ENCODE assay signal across 30 cellular contexts in genomic region chr7:74063223-74063641, GRCh38. TPM values are rescaled to one million over a fixed set of nuclear protein-coding genes. Genes with fewer than 3 reads are reported as not detected.
DNase-seq lines count a peak whose midpoint lies in the region; ATAC-seq, FAIRE-seq and TF ChIP-seq lines count a peak whose summit lies in the region.
"Had no signal": no experiment of that assay in that cellular context is flagged by ENCODE, and none has a peak within 500 bp of the region (broad histone marks: within the 10 kb centered on the region; RNA-seq: fewer than 3 reads in every experiment).

No MANE protein-coding gene starts in this region.

- ATAC-seq in heart right ventricle (no peak), HepG2 (peak; percentile 26; the same call in 2 of the 3 replicates), HG02678 (IDR thresholded peaks at IDR 0.05; ENCODE audit: unreplicated experiment) (no peak), GM18502 (IDR thresholded peaks at IDR 0.05; ENCODE audit: poor library complexity, unreplicated experiment) (no peak)
- ATAC-seq: A549, foreskin keratinocyte, left lobe of liver had no signal

- H3K27ac ChIP-seq in right atrium auricular region (peak overlapping the region; percentile 30 to 40), heart right ventricle (peak overlapping the region in 2 of 10 donors; percentile 80 to 88), HepG2 (ENCODE audit: extremely low read length, insufficient read depth, low read length) (no peak overlapping the region), tibial artery (peak overlapping the region; percentile 84 to 87)
- H3K27ac ChIP-seq: foreskin keratinocyte had no signal

- H3K27me3 ChIP-seq in right atrium auricular region (no peaks in the 10 kb centered on the region), heart right ventricle (no peaks in the 10 kb centered on the region), HepG2 (ENCODE audit: control insufficient read depth in 1 of 2, insufficient read depth in 2 of 2, low read length in 2 of 2) (peaks cover 3 to 13% of the 10 kb centered on the region in 2 experiments; a peak in 2 of 5 replicates), tibial artery (no peaks in the 10 kb centered on the region)
- H3K27me3 ChIP-seq: ovary had no signal

- no TSS peak for BruUV-seq in HepG2 (replicated peaks; lab: Mats Ljungman, UMichigan)

- in situ Hi-C loops in HepG2 (cut with HindIII; ENCODE audit: extremely low pct_ligation_motif_present, low pct_unique_long_range_greater_than_20kb): loop anchor here (10.0 kb wide), 1 partner anchor 342 kb away; no protein-coding TSS in a partner anchor

- FAIRE-seq in HepG2 (lab: Jason Lieb, UNC): no peak
- FAIRE-seq: A549, colon, H54 had no signal

- POLR2A ChIA-PET in HepG2 (lab: Yijun Ruan, JAX): no interaction called here

- intact Hi-C loops in heart right ventricle (cut with DNase I): loop anchor here in 2 of 10 donors (10.0 kb wide), 3 partner anchors 112 to 342 kb away; partner anchors contain the start of gene EIF4H (in 1 of the 2)
- intact Hi-C loops in HepG2 (cut with micrococcal nuclease; ENCODE audit: unreplicated experiment): no loop called here
- intact Hi-C loops in tibial artery (cut with DNase I; ENCODE audit: low total_unique reads): no loop called here

- no peak overlapping the region for H3K4me3 ChIP-seq in right atrium auricular region
- no peak overlapping the region for H3K4me3 ChIP-seq in heart right ventricle
- peak overlapping the region in 2 of 3 experiments; percentile 31 to 48; a peak in 3 of 6 replicates for H3K4me3 ChIP-seq in HepG2 (replicated peaks in 1 of 3; ENCODE audit: insufficient read depth in 1 of 3, low read depth in 2 of 3, low read length in 3 of 3)
- no peak overlapping the region for H3K4me3 ChIP-seq in tibial artery
- H3K4me3 ChIP-seq: A549, ovary had no signal

- peaks cover 54% of the 10 kb centered on the region for H3K36me3 ChIP-seq in right atrium auricular region
- H3K36me3 ChIP-seq in heart right ventricle: peaks cover 0 to 71% (median 0%) of the 10 kb centered on the region in 9 donors
- no peaks in the 10 kb centered on the region for H3K36me3 ChIP-seq in HepG2 (replicated peaks in 1 of 2; ENCODE audit: control insufficient read depth in 1 of 2, insufficient read depth in 2 of 2, low read length in 2 of 2)
- H3K36me3 ChIP-seq in tibial artery: peaks cover 64 to 88% (median 75%) of the 10 kb centered on the region in 3 donors
- H3K36me3 ChIP-seq: ovary had no signal

- H4K20me1 ChIP-seq in HepG2 (ENCODE audit: insufficient read depth, low read length): no peaks in the 10 kb centered on the region

- WGBS in heart right ventricle, 2 donors: 87 to 93% methylated on average over 14 of the region's 14 CpGs
- 40% methylated on average over 1 of the region's 14 CpGs for WGBS in HepG2 (ENCODE audit: low lambda C conversion rate)

- H3K27ac Mint-ChIP-seq in chondrocyte (ENCODE audit: unreplicated experiment): peak overlapping the region; percentile 90
- H3K27ac Mint-ChIP-seq: activated T-cell treated with anti-CD3 and anti-CD28 coated beads, Interleukin-2, amount 50 U/mL, for 24 hours; nephron; T-helper 2 cell treated with Interferon-gamma antibody and Interleukin-4, amounts not matched to agents 5 μg/mL and 100 μg/mL, for 36 hours; type B pancreatic cell had no signal

- H3K9me3 Mint-ChIP-seq in chondrocyte (ENCODE audit: low read depth): no peaks in the 10 kb centered on the region
- H3K9me3 Mint-ChIP-seq: activated T-cell treated with anti-CD3 and anti-CD28 coated beads, Interleukin-2, amount 50 U/mL, for 24 hours; CD8-positive, alpha-beta memory T cell; nephron; T-helper 2 cell treated with Interferon-gamma antibody and Interleukin-4, amounts not matched to agents 5 μg/mL and 100 μg/mL, for 36 hours; type B pancreatic cell had no signal

- TF ChIP-seq POLR2A in HepG2 (IDR thresholded peaks at IDR 0.05; ENCODE audit: insufficient read depth in 1 of 2, low read depth in 2 of 2, low read length in 2 of 2): no peak

- H2AFZ ChIP-seq in HepG2 (ENCODE audit: low read length): peak overlapping the region; percentile 34

- peak overlapping the region; percentile 34; the same call in 1 of the 2 replicates for H3K9ac ChIP-seq in HepG2 (ENCODE audit: insufficient read depth, low read depth, low read length)

- no peaks in the 10 kb centered on the region for H3K79me2 ChIP-seq in HepG2 (ENCODE audit: insufficient read depth, low read length)

- H3K4me3 Mint-ChIP-seq in chondrocyte (ENCODE audit: unreplicated experiment): no peak overlapping the region
- H3K4me3 Mint-ChIP-seq: activated T-cell treated with anti-CD3 and anti-CD28 coated beads, Interleukin-2, amount 50 U/mL, for 24 hours; brain; nephron; T-helper 2 cell treated with Interferon-gamma antibody and Interleukin-4, amounts not matched to agents 5 μg/mL and 100 μg/mL, for 36 hours; type B pancreatic cell had no signal

- TF ChIP-seq CTCF in right atrium auricular region (IDR thresholded peaks at IDR 0.05) (no peak), heart right ventricle (IDR thresholded peaks at IDR 0.05) (no peak), chondrocyte (IDR thresholded peaks at IDR 0.05) (no peak), HepG2 (CRISPR knock-in tag; IDR thresholded peaks at IDR 0.05) (0 out of 2 replicates have a peak, but pooled peaks have one; percentile 6), tibial artery (IDR thresholded peaks at IDR 0.05) (no peak)

- DNase-seq in right atrium auricular region (ENCODE audit: low spot score): no peak
- DNase-seq in heart right ventricle: no peak
- no peak for DNase-seq in chondrocyte (ENCODE audit: low spot score)
- no peak for DNase-seq in HepG2 (ENCODE audit: low spot score)
- DNase-seq in tibial artery: peak in 1 of 2 donors; percentile 73
- no peak for DNase-seq in NK-92 (lab: John Stamatoyannopoulos, UW; ENCODE audit: unreplicated experiment)
- DNase-seq: activated CD4-positive, alpha-beta T cell treated with anti-CD3 and anti-CD28 coated beads for 4 hours; activated CD8-positive, alpha-beta memory T cell treated with anti-CD3 and anti-CD28 coated beads for 24 hours; activated gamma-delta T cell treated with Interleukin-2 at 50 U/mL for 16 hours; activated T-cell treated with anti-CD3 and anti-CD28 coated beads, Interleukin-2, amount 50 U/mL, for 24 hours; AML-193; CD8-positive, alpha-beta memory T cell; effector memory CD4-positive, alpha-beta T cell; foreskin keratinocyte; NCI-H1436; NCI-H345; NCI-H774; retina; stimulated activated CD4-positive, alpha-beta T cell treated with anti-CD3 and anti-CD28 coated beads, Interleukin-2, amount 100 ng/mL, for 24 hours had no signal

- H3K36me3 Mint-ChIP-seq in chondrocyte (ENCODE audit: low read depth): peaks cover 53% of the 10 kb centered on the region
- H3K36me3 Mint-ChIP-seq: brain; CD8-positive, alpha-beta memory T cell; type B pancreatic cell had no signal

- TF ChIP-seq EP300 in HepG2 (IDR thresholded peaks at IDR 0.05; ENCODE audit: low read depth in 2 of 2, low read length in 2 of 2) (no peak), HepG2 (CRISPR knock-in tag; IDR thresholded peaks at IDR 0.05; ENCODE audit: borderline replicate concordance) (no peak)

- H3K4me1 Mint-ChIP-seq in chondrocyte (ENCODE audit: low read depth): peaks cover 25% of the 10 kb centered on the region
- H3K4me1 Mint-ChIP-seq: brain, nephron had no signal

- CTCF ChIA-PET in HepG2 (lab: Yijun Ruan, JAX; ENCODE audit: low intra/inter-chr PET ratio, low total read pairs): no interaction called here

- H3K4me1 ChIP-seq in right atrium auricular region: peaks cover 0 to 23% of the 10 kb centered on the region in 2 donors
- peaks cover 0 to 14% (median 8%) of the 10 kb centered on the region in 9 donors for H3K4me1 ChIP-seq in heart right ventricle
- peaks cover 39% of the 10 kb centered on the region for H3K4me1 ChIP-seq in HepG2 (ENCODE audit: insufficient read depth, low read length)
- peaks cover 0 to 48% (median 35%) of the 10 kb centered on the region in 4 donors for H3K4me1 ChIP-seq in tibial artery
- H3K4me1 ChIP-seq: foreskin keratinocyte had no signal

- no peak for TF ChIP-seq RAD21 in HepG2 (CRISPR knock-in tag; IDR thresholded peaks at IDR 0.05)

- no peaks in the 10 kb centered on the region for H3K9me3 ChIP-seq in right atrium auricular region
- no peaks in the 10 kb centered on the region for H3K9me3 ChIP-seq in heart right ventricle
- H3K9me3 ChIP-seq in HepG2 (ENCODE audit: low read length): no peaks in the 10 kb centered on the region
- H3K9me3 ChIP-seq in tibial artery: no peaks in the 10 kb centered on the region
- H3K9me3 ChIP-seq: A549, ovary had no signal

- no peaks in the 10 kb centered on the region for H3K27me3 Mint-ChIP-seq in chondrocyte (ENCODE audit: low read depth)
- H3K27me3 Mint-ChIP-seq: activated T-cell treated with anti-CD3 and anti-CD28 coated beads, Interleukin-2, amount 50 U/mL, for 24 hours had no signal

- peak overlapping the region; percentile 58 for H3K4me2 ChIP-seq in HepG2 (ENCODE audit: low read depth, low read length)

RNA-seq across cellular contexts. Expression of gene LIMK1, which starts 20.4 kb away (rescaled TPM):
- total RNA-seq in right atrium auricular region (10 to 100 TPM in 1 of 2 donors, 1 to 10 TPM in 1; 9.4 to 14.7 TPM), heart right ventricle (10 to 100 TPM in 5 of 10 donors, 1 to 10 TPM in 5; 6.1 to 17.3 (median 9.9) TPM), chondrocyte (39.1 to 46.5 TPM (median 41.5 TPM) in 3 replicates), HepG2 (2016; rRNA removed; fragmentation: Illumina TruSeq; extraction: Trizol) (8.2 and 8.9 TPM in 2 replicates)
- polyA plus RNA-seq in heart right ventricle (1 to 10 TPM; 5.0 to 6.6 TPM), HepG2 (2011; rRNA removed) (18.8 and 22.5 TPM in 2 replicates)
- 4.6 and 5.6 TPM in 2 replicates for total RNA-seq in HepG2 (2016; cell fraction: cytosol; rRNA removed; fragmentation: Illumina TruSeq; extraction: Trizol; ENCODE audit: low read depth)
- total RNA-seq in HepG2 (2016; cell fraction: insoluble cytoplasmic fraction; rRNA removed; fragmentation: Illumina TruSeq; extraction: Trizol): 6.7 and 8.6 TPM in 2 replicates
- total RNA-seq in HepG2 (2016; cell fraction: membrane; rRNA removed; fragmentation: Illumina TruSeq; extraction: Trizol): 16.3 and 16.4 TPM in 2 replicates
- total RNA-seq in HepG2 (2016; cell fraction: nucleus; rRNA removed; fragmentation: Illumina TruSeq; extraction: Trizol): 6.6 TPM in 2 replicates
- 12.2 and 13.7 TPM in 2 replicates for polyA plus RNA-seq in HepG2 (2011; cell fraction: cytosol; rRNA removed)
- 28.7 and 31.1 TPM in 2 replicates for polyA plus RNA-seq in HepG2 (2011; cell fraction: nucleus; rRNA removed)
- polyA plus RNA-seq in HepG2 (2012): 8.3 and 10.9 TPM in 2 replicates
- polyA plus RNA-seq in HepG2 (2016; cell fraction: cytosol; fragmentation: Illumina TruSeq; extraction: Trizol; ENCODE audit: low read depth): 7.5 and 8.7 TPM in 2 replicates
- 10.6 and 14.3 TPM in 2 replicates for polyA plus RNA-seq in HepG2 (2016; cell fraction: insoluble cytoplasmic fraction; fragmentation: Illumina TruSeq; extraction: Trizol; ENCODE audit: low read depth)
- 18.8 and 20.9 TPM in 2 replicates for polyA plus RNA-seq in HepG2 (2016; cell fraction: membrane; fragmentation: Illumina TruSeq; extraction: Trizol; ENCODE audit: low read depth)
- polyA plus RNA-seq in HepG2 (2016; cell fraction: nucleus; fragmentation: Illumina TruSeq; extraction: Trizol; ENCODE audit: insufficient read depth, low read depth): 14.4 and 15.5 TPM in 2 replicates
- 36.5 and 57.3 TPM in 2 replicates for polyA minus RNA-seq in HepG2 (2011; rRNA and poly(A)+ RNA removed; ENCODE audit: low replicate concordance)
- 10.0 and 11.6 TPM in 2 replicates for polyA minus RNA-seq in HepG2 (2011; cell fraction: cytosol; rRNA and poly(A)+ RNA removed)
- 4.1 and 4.8 TPM in 2 replicates for polyA minus RNA-seq in HepG2 (2011; cell fraction: nucleus; rRNA and poly(A)+ RNA removed)

RNA-seq across cellular contexts. Expression of gene ELN, which starts 35.3 kb away (rescaled TPM):
- total RNA-seq in right atrium auricular region (100 to 1,000 TPM; 138 to 149 TPM), heart right ventricle (10 to 100 TPM; 14.2 to 65.0 (median 22.0) TPM), chondrocyte (8,224 to 15,554 TPM (median 15,093 TPM) in 3 replicates), HepG2 (2016; rRNA removed; fragmentation: Illumina TruSeq; extraction: Trizol) (0.08 and 0.15 TPM in 2 replicates)
- polyA plus RNA-seq in heart right ventricle (10 to 100 TPM; 65.8 to 99.8 TPM), HepG2 (2011; rRNA removed) (0.37 and 0.46 TPM in 2 replicates)
- total RNA-seq in HepG2 (2016; cell fraction: cytosol; rRNA removed; fragmentation: Illumina TruSeq; extraction: Trizol; ENCODE audit: low read depth): not detected in 2 replicates
- total RNA-seq in HepG2 (2016; cell fraction: insoluble cytoplasmic fraction; rRNA removed; fragmentation: Illumina TruSeq; extraction: Trizol): 0.12 and 0.15 TPM in 2 replicates
- total RNA-seq in HepG2 (2016; cell fraction: membrane; rRNA removed; fragmentation: Illumina TruSeq; extraction: Trizol): 0.10 TPM in 1 of 2 replicates, not detected in the other
- not detected in 2 replicates for total RNA-seq in HepG2 (2016; cell fraction: nucleus; rRNA removed; fragmentation: Illumina TruSeq; extraction: Trizol)
- polyA plus RNA-seq in HepG2 (2011; cell fraction: cytosol; rRNA removed): 0.28 and 0.43 TPM in 2 replicates
- 0.21 and 0.71 TPM in 2 replicates for polyA plus RNA-seq in HepG2 (2011; cell fraction: nucleus; rRNA removed)
- polyA plus RNA-seq in HepG2 (2012): 0.24 and 0.31 TPM in 2 replicates
- 0.03 and 0.06 TPM in 2 replicates for polyA plus RNA-seq in HepG2 (2016; cell fraction: cytosol; fragmentation: Illumina TruSeq; extraction: Trizol; ENCODE audit: low read depth)
- 0.22 and 0.34 TPM in 2 replicates for polyA plus RNA-seq in HepG2 (2016; cell fraction: insoluble cytoplasmic fraction; fragmentation: Illumina TruSeq; extraction: Trizol; ENCODE audit: low read depth)
- 0.05 and 0.07 TPM in 2 replicates for polyA plus RNA-seq in HepG2 (2016; cell fraction: membrane; fragmentation: Illumina TruSeq; extraction: Trizol; ENCODE audit: low read depth)
- 0.33 TPM in 2 replicates for polyA plus RNA-seq in HepG2 (2016; cell fraction: nucleus; fragmentation: Illumina TruSeq; extraction: Trizol; ENCODE audit: insufficient read depth, low read depth)
- polyA minus RNA-seq in HepG2 (2011; rRNA and poly(A)+ RNA removed; ENCODE audit: low replicate concordance): 0.05 and 0.12 TPM in 2 replicates
- 0.62 TPM in 1 of 2 replicates, not detected in the other for polyA minus RNA-seq in HepG2 (2011; cell fraction: cytosol; rRNA and poly(A)+ RNA removed)
- polyA minus RNA-seq in HepG2 (2011; cell fraction: nucleus; rRNA and poly(A)+ RNA removed): not detected in 2 replicates
- total RNA-seq: CD8-positive, alpha-beta memory T cell; foreskin keratinocyte had no signal
- polyA plus RNA-seq: CD8-positive, alpha-beta memory T cell; foreskin keratinocyte had no signal

Comparison
In these comparisons a context has a peak if more than half of its experiments do, and no peak if none do; other contexts are left out.
1. H3K4me3 ChIP-seq: peak in HepG2 (2 of 3); none in right atrium auricular region (0 of 2), heart right ventricle (0 of 10) and tibial artery (0 of 2).
2. RNA of gene ELN, which starts 35.3 kb away (total RNA-seq): 8,224 to 15,554 TPM in chondrocyte; 138 to 149 TPM in right atrium auricular region, 14.2 to 65.0 TPM in heart right ventricle and 0.08 to 0.15 TPM in HepG2; every median in the first group is over 10 times any median in the second.